ENCODE assay signal across 13 cellular contexts in genomic region chr2:64582774-64583340, GRCh38. TPM values are rescaled to one million over a fixed set of nuclear protein-coding genes. Genes with fewer than 3 reads are reported as not detected.
A peak's percentile ranks its signal among the peaks of the same experiment; 100 is the strongest.
DNase-seq lines count a peak whose midpoint lies in the region; ATAC-seq and TF ChIP-seq lines count a peak whose summit lies in the region.
"Had no signal": no experiment of that assay in that cellular context is flagged by ENCODE, and none has a peak within 500 bp of the region (broad histone marks: within the 10 kb centered on the region; RNA-seq: fewer than 3 reads in every experiment).

No MANE protein-coding gene starts in this region.

- intact Hi-C loops in OCI-LY7 (cut with micrococcal nuclease; ENCODE audit: unreplicated experiment) (no loop called here), transverse colon (cut with DNase I; ENCODE audit: low total_unique reads) (no loop called here)

- H3K27ac ChIP-seq in OCI-LY7 (ENCODE audit: low read depth, low read length, poor library complexity, severe bottlenecking) (no peak overlapping the region), transverse colon (no peak overlapping the region)

- H3K36me3 Mint-ChIP-seq in activated T-cell treated with anti-CD3 and anti-CD28 coated beads, Interleukin-2, amount 50 U/mL, for 4 hours (ENCODE audit: insufficient read depth): peaks cover 20% of the 10 kb centered on the region

- no peak overlapping the region for H3K4me2 ChIP-seq in OCI-LY7 (ENCODE audit: low read length)

- no peaks in the 10 kb centered on the region for H3K9me2 ChIP-seq in OCI-LY7 (ENCODE audit: insufficient read depth, low read length)

- 69 to 73% methylated on average over 5 of the region's 5 CpGs for WGBS in transverse colon (ENCODE audit: low coverage in 1 of 2), 2 donors

- H3K9me3 ChIP-seq in OCI-LY7 (ENCODE audit: low read length) (no peaks in the 10 kb centered on the region), transverse colon (no peaks in the 10 kb centered on the region)
- H3K9me3 ChIP-seq: MG63 had no signal

- DNase-seq in OCI-LY7 (ENCODE audit: low spot score) (peak; percentile 5), transverse colon (no peak), dedifferentiated amniotic fluid mesenchymal stem cell (ENCODE audit: extremely low spot score) (no peak)
- no peak for DNase-seq in activated CD4-positive, alpha-beta T cell treated with anti-CD3 and anti-CD28 coated beads for 48 hours
- DNase-seq in activated T-cell treated with anti-CD3 and anti-CD28 coated beads, Interleukin-2, amount 50 U/mL, for 4 hours: no peak
- DNase-seq: dermis blood vessel endothelial cell, H9, MG63 had no signal

- BruUV-seq in OCI-LY7 (replicated peaks; lab: Mats Ljungman, UMichigan): no TSS peak

- H2AFZ ChIP-seq in OCI-LY7 (ENCODE audit: low read length): no peak overlapping the region

- no peak overlapping the region for H3K4me3 ChIP-seq in OCI-LY7 (ENCODE audit: low read depth, low read length, poor library complexity, severe bottlenecking)
- H3K4me3 ChIP-seq in transverse colon: no peak overlapping the region
- H3K4me3 ChIP-seq: MG63 had no signal

- peaks cover 16% of the 10 kb centered on the region for H3K4me1 ChIP-seq in OCI-LY7 (ENCODE audit: insufficient read depth, low read length, poor library complexity, severe bottlenecking)
- peaks cover 0 to 7% (median 0%) of the 10 kb centered on the region in 4 donors for H3K4me1 ChIP-seq in transverse colon

- no peak overlapping the region for H3K4me3 Mint-ChIP-seq in activated T-cell treated with anti-CD3 and anti-CD28 coated beads, Interleukin-2, amount 50 U/mL, for 4 hours
- H3K4me3 Mint-ChIP-seq: activated naive CD4-positive, alpha-beta T cell treated with anti-CD3 and anti-CD28 coated beads, Interleukin-2, amount 50 U/mL, for 24 hours; H9 had no signal

- POLR2A ChIA-PET in OCI-LY7 (lab: Charles Lee): interaction anchor here (0.6 to 3.1 kb wide), 13 partner anchors 8 to 555 kb away, joined by 3 to 22 read pairs (median 4); partner anchors contain the start of gene AFTPH

- H3K27me3 Mint-ChIP-seq in activated T-cell treated with anti-CD3 and anti-CD28 coated beads, Interleukin-2, amount 50 U/mL, for 4 hours (ENCODE audit: low read depth): no peaks in the 10 kb centered on the region
- H3K27me3 Mint-ChIP-seq: activated naive CD4-positive, alpha-beta T cell treated with anti-CD3 and anti-CD28 coated beads, Interleukin-2, amount 50 U/mL, for 24 hours had no signal

- no peak for TF ChIP-seq EP300 in transverse colon (IDR thresholded peaks at IDR 0.05; ENCODE audit: low read depth)

- TF ChIP-seq POLR2A in transverse colon (IDR thresholded peaks at IDR 0.05): no peak

- CTCF ChIA-PET in OCI-LY7 (lab: Charles Lee; ENCODE audit: unreplicated experiment): interaction anchor here (1.0 kb wide), 1 partner anchor 22 kb away, joined by 3 read pairs; no protein-coding TSS in a partner anchor

- H3K36me3 ChIP-seq in OCI-LY7 (ENCODE audit: insufficient read depth, low read length): peaks cover 63% of the 10 kb centered on the region; the same call in 1 of the 2 replicates
- peaks cover 0 to 28% (median 4%) of the 10 kb centered on the region in 4 donors for H3K36me3 ChIP-seq in transverse colon

- ATAC-seq in GM18870 (IDR thresholded peaks at IDR 0.05; ENCODE audit: unreplicated experiment) (peak; percentile 84), GM21576 (IDR thresholded peaks at IDR 0.05; ENCODE audit: unreplicated experiment) (peak; percentile 81), HG03108 (IDR thresholded peaks at IDR 0.05; ENCODE audit: unreplicated experiment) (peak; percentile 74)
- ATAC-seq in activated T-cell treated with anti-CD3 and anti-CD28 coated beads, Interleukin-2, amount 50 U/mL, for 4 hours: no peak
- ATAC-seq: Panc1 had no signal

- no peaks in the 10 kb centered on the region for H3K27me3 ChIP-seq in transverse colon
- H3K27me3 ChIP-seq: MG63 had no signal

- no peaks in the 10 kb centered on the region for H3K9me3 Mint-ChIP-seq in activated T-cell treated with anti-CD3 and anti-CD28 coated beads, Interleukin-2, amount 50 U/mL, for 4 hours
- H3K9me3 Mint-ChIP-seq: activated naive CD4-positive, alpha-beta T cell treated with anti-CD3 and anti-CD28 coated beads, Interleukin-2, amount 50 U/mL, for 24 hours; H9 had no signal

- no peaks in the 10 kb centered on the region for H4K20me1 ChIP-seq in OCI-LY7 (ENCODE audit: insufficient read depth, low read length)

- in situ Hi-C loops in transverse colon (cut with MboI; ENCODE audit: low pct_ligation_motif_present in 1 of 4, low pct_unique_long_range_greater_than_20kb in 1 of 4, low sequenced_read_pairs in 3 of 4): no loop called here

- no peaks in the 10 kb centered on the region for H3K79me2 ChIP-seq in OCI-LY7 (ENCODE audit: insufficient read depth, low read depth, low read length)

- TF ChIP-seq CTCF in OCI-LY7 (conservative IDR thresholded peaks at IDR 0.05; ENCODE audit: low read length) (no peak), transverse colon (IDR thresholded peaks at IDR 0.05) (no peak)

- peaks cover 3% of the 10 kb centered on the region for H3K4me1 Mint-ChIP-seq in activated T-cell treated with anti-CD3 and anti-CD28 coated beads, Interleukin-2, amount 50 U/mL, for 4 hours (ENCODE audit: low read depth)

RNA-seq across cellular contexts. Expression of gene AFTPH, which starts 58.7 kb away (rescaled TPM):
- 39.0 and 40.6 TPM in 2 replicates for total RNA-seq in OCI-LY7 (2014; rRNA removed; shearing (Covaris generic))
- total RNA-seq in OCI-LY7 (2022) (30.0 and 34.7 TPM in 2 replicates), transverse colon (100 to 1,000 TPM in 1 of 4 donors, 10 to 100 TPM in 3; 42.3 to 123 (median 70.2) TPM)
- total RNA-seq in activated T-cell treated with anti-CD3 and anti-CD28 coated beads, Interleukin-2, amount 50 U/mL, for 4 hours: 10 to 100 TPM; 33.7 to 38.2 (median 37.4) TPM

Comparison
In these comparisons a context has a peak if more than half of its experiments do, and no peak if none do; other contexts are left out.
1. ATAC-seq: peak in GM18870 (single experiment), GM21576 (single experiment) and HG03108 (single experiment); none in activated T-cell treated with anti-CD3 and anti-CD28 coated beads, Interleukin-2, amount 50 U/mL, for 4 hours (0 of 2).